In the genomic region with DNA sequence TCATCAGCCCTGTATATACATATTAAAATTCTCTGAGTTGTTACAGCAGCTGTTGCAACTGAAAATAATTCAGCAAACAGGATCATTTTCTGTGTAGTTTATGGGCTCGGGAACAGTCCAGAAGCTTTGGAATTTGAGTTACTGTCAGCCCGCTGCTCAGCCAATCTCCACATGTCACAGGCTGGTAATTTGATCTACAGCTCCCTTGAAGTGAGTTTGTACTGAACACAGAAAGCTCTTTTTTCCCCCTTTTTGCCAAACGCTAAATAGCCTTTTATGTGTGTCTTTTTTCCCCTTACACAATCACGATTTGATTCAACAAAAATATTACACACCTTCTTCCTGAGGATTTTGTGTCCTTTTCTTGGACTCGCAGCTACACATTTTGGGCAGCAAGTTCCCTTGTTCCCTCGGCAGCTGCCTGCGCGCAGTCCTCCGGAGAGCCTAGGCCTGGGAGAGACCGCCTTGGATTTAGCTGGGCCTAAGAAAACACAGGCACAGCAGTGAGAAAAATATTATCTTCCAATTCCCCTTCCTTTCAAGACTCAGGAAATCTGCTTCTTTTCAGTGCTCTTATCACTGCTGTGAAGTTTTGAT, we compare ENCODE assay signal across 8 cellular contexts.
DNase-seq lines count a peak whose midpoint lies in the region; ATAC-seq and TF ChIP-seq lines count a peak whose summit lies in the region.

No MANE protein-coding gene starts in this region.

- peak overlapping the region; percentile 29 for H3K4me2 ChIP-seq in trophoblast cell (ENCODE audit: low read length)

- no peak for TF ChIP-seq CTCF in fibroblast of the aortic adventitia (IDR thresholded peaks at IDR 0.05; ENCODE audit: insufficient read depth, low read length)

- H3K9ac ChIP-seq in trophoblast cell (ENCODE audit: low read length) = no peak overlapping the region

- H4K12ac ChIP-seq in trophoblast cell (ENCODE audit: low read depth, low read length) = no peak overlapping the region

- H2BK5ac ChIP-seq in trophoblast cell (ENCODE audit: low read depth, low read length, poor library complexity) = no peak overlapping the region

- no peaks in the 10 kb centered on the region for H3K27me3 ChIP-seq in trophoblast cell (ENCODE audit: insufficient read depth, low read length)

- WGBS in trophoblast cell (ENCODE audit: extremely low coverage, insufficient coverage, insufficient read length) = no CpG with 5 or more reads among the region's 10 CpGs

- H3K4ac ChIP-seq in trophoblast cell (ENCODE audit: low read depth, low read length) = no peak overlapping the region

- no peak overlapping the region for H4K91ac ChIP-seq in trophoblast cell (ENCODE audit: low read depth, low read length)

- H3K79me1 ChIP-seq in trophoblast cell (ENCODE audit: low read length) = no peaks in the 10 kb centered on the region

- no peaks in the 10 kb centered on the region for H3K9me3 ChIP-seq in trophoblast cell (ENCODE audit: insufficient read depth, low read depth, low read length)

- peaks cover 2 to 6% of the 10 kb centered on the region in 2 experiments for H3K4me1 ChIP-seq in trophoblast cell (ENCODE audit: control insufficient read depth in 1 of 2, insufficient read depth in 2 of 2, low read length in 2 of 2)

- H2BK120ac ChIP-seq in trophoblast cell (ENCODE audit: insufficient read depth, low read length, poor library complexity) = no peak overlapping the region

- H3K79me2 ChIP-seq in trophoblast cell (ENCODE audit: control insufficient read depth, insufficient read depth, low read length, poor library complexity) = no peaks in the 10 kb centered on the region

- no peak for ATAC-seq in HG03439 (IDR thresholded peaks at IDR 0.05; ENCODE audit: unreplicated experiment)

- H4K8ac ChIP-seq in trophoblast cell (ENCODE audit: low read depth, low read length) = no peak overlapping the region

- no peak overlapping the region for H2BK12ac ChIP-seq in trophoblast cell (ENCODE audit: low read length)

- H2AK5ac ChIP-seq in trophoblast cell (ENCODE audit: low read length) = no peak overlapping the region

- no peak overlapping the region for H3K23ac ChIP-seq in trophoblast cell (ENCODE audit: low read length)

- no peak overlapping the region for H2AFZ ChIP-seq in trophoblast cell (ENCODE audit: insufficient read depth, low read length, poor library complexity)

- no peaks in the 10 kb centered on the region for H3K36me3 ChIP-seq in trophoblast cell (ENCODE audit: control insufficient read depth in 1 of 2, insufficient read depth in 2 of 2, low read length in 2 of 2)

- H3K18ac ChIP-seq in trophoblast cell (ENCODE audit: low read length) = no peak overlapping the region

- no peak overlapping the region for H3K14ac ChIP-seq in trophoblast cell (ENCODE audit: low read length)

- H3K27ac ChIP-seq in trophoblast cell (ENCODE audit: low read depth, low read length) = peak overlapping the region; percentile 51

- peak; percentile 61 for DNase-seq in DMS 273 treated with DMSO at 0.1 percent for 48 hours (lab: John Stamatoyannopoulos, UW)
- DNase-seq in NCI-H82 treated with DMSO at 0.1 percent for 48 hours (lab: John Stamatoyannopoulos, UW; ENCODE audit: unreplicated experiment) = peak; percentile 52
- DNase-seq in fibroblast of the aortic adventitia (ENCODE audit: low read depth) = peak; percentile 55
- DNase-seq in trophoblast cell = no peak
- no peak for DNase-seq in T1000 (lab: John Stamatoyannopoulos, UW)
- DNase-seq in DMS79 (lab: John Stamatoyannopoulos, UW) = no peak
- DNase-seq in DMS114 treated with DMSO at 0.1 percent for 48 hours (lab: John Stamatoyannopoulos, UW; ENCODE audit: unreplicated experiment) = no peak

- H3K4me3 ChIP-seq in fibroblast of the aortic adventitia (ENCODE audit: low read depth, low read length) (peak overlapping the region; percentile 31), trophoblast cell (ENCODE audit: low read depth, low read length) (no peak overlapping the region)

Comparison
In these comparisons a context has a peak if more than half of its experiments do, and no peak if none do; other contexts are left out.
1. DNase-seq: peak in DMS 273 treated with DMSO at 0.1 percent for 48 hours (single experiment), NCI-H82 treated with DMSO at 0.1 percent for 48 hours (single experiment) and fibroblast of the aortic adventitia (single experiment); none in trophoblast cell (0 of 2), T1000 (single experiment), DMS79 (single experiment) and DMS114 treated with DMSO at 0.1 percent for 48 hours (single experiment).